3 cellular contexts compared by ENCODE assay signal in the genomic region with DNA sequence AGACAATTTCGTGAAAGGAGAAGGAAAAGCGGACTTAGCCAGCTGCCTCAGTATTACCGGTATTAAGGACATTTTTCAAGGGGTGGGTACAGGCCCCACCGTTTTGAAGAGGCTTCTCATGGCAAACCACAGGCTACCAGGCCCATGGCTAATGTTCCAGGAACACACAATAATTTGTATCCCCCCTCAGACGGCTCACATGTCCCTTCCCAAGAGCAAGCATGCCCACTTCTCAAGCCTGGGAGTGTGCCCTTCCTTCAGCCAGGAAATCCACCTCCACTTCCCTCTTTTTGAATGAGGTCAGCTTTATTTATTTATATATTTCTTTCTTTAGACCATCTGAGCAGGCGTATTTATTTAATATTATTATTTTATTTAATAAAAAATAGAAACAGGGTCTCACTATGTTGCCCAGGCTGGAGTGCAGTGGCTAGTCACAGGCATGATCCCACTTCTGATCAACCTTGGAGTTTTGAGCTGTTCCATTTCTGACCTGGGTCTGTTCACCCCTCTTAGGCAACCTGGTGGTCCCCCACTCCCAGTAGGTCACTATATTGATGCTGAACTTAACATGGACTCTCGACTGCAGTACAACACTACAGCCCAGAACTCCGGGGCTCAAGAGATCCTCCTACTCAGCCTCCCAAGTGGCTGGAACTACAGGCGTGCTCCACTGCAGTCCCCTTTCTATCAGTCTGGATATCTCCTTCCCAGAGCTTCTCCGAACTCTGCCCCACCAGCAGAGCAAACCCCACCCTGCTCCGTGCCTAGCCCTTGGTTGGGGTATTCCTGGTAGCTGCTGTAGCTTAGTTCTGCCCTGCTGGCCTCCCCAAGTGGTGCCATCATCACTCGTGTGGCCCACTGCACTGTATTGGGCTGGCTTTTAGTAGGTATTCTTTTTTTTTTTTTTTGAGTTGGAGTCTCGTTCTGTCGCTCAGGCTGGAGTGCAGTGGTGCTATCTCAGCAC.
TF ChIP-seq lines count a peak whose summit lies in the region.

No MANE protein-coding gene starts in this region.

TF ChIP-seq in SK-N-SH treated with all-trans-retinoic acid at 6 μM for 48 hours, 23 proteins besides CTCF, POLR2A, EP300 and RAD21:
- TF ChIP-seq, protein P1, sequence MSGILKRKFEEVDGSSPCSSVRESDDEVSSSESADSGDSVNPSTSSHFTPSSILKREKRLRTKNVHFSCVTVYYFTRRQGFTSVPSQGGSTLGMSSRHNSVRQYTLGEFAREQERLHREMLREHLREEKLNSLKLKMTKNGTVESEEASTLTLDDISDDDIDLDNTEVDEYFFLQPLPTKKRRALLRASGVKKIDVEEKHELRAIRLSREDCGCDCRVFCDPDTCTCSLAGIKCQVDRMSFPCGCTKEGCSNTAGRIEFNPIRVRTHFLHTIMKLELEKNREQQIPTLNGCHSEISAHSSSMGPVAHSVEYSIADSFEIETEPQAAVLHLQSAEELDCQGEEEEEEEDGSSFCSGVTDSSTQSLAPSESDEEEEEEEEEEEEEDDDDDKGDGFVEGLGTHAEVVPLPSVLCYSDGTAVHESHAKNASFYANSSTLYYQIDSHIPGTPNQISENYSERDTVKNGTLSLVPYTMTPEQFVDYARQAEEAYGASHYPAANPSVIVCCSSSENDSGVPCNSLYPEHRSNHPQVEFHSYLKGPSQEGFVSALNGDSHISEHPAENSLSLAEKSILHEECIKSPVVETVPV (CRISPR knock-in tag; IDR thresholded peaks at IDR 0.05): no peak
- TF ChIP-seq CSDC2 (CRISPR knock-in tag; IDR thresholded peaks at IDR 0.05): no peak

TF ChIP-seq in SK-N-SH, 30 proteins besides CTCF, POLR2A, EP300 and RAD21:
- TF ChIP-seq RXRA (IDR thresholded peaks at IDR 0.05; ENCODE audit: borderline replicate concordance, low read depth) (no peak), FOXM1 (IDR thresholded peaks at IDR 0.05; ENCODE audit: low read depth) (no peak), RCOR1 (IDR thresholded peaks at IDR 0.05; ENCODE audit: low read length) (no peak), ELF1 (IDR thresholded peaks at IDR 0.05) (no peak), TEAD4 (IDR thresholded peaks at IDR 0.05; ENCODE audit: borderline replicate concordance, insufficient read depth) (no peak), JUND (IDR thresholded peaks at IDR 0.05) (no peak), NRF1 (IDR thresholded peaks at IDR 0.05; ENCODE audit: low read depth, low read length) (no peak), POLR2AphosphoS5 (IDR thresholded peaks at IDR 0.05; ENCODE audit: low read depth, low read length) (no peak), RFX5 (IDR thresholded peaks at IDR 0.05; ENCODE audit: low read length) (no peak), GABPA (IDR thresholded peaks at IDR 0.05; ENCODE audit: low read depth) (no peak), SMC3 (IDR thresholded peaks at IDR 0.05; ENCODE audit: low read depth, low read length) (no peak), YY1 (IDR thresholded peaks at IDR 0.05; ENCODE audit: low read depth) (no peak), TAF1 (IDR thresholded peaks at IDR 0.05; ENCODE audit: borderline replicate concordance, low read depth, low read length) (no peak), MEF2A (IDR thresholded peaks at IDR 0.05; ENCODE audit: borderline replicate concordance, low read depth) (no peak), CHD2 (IDR thresholded peaks at IDR 0.05; ENCODE audit: low read length, partially characterized antibody) (no peak)
- TF ChIP-seq, protein P2, sequence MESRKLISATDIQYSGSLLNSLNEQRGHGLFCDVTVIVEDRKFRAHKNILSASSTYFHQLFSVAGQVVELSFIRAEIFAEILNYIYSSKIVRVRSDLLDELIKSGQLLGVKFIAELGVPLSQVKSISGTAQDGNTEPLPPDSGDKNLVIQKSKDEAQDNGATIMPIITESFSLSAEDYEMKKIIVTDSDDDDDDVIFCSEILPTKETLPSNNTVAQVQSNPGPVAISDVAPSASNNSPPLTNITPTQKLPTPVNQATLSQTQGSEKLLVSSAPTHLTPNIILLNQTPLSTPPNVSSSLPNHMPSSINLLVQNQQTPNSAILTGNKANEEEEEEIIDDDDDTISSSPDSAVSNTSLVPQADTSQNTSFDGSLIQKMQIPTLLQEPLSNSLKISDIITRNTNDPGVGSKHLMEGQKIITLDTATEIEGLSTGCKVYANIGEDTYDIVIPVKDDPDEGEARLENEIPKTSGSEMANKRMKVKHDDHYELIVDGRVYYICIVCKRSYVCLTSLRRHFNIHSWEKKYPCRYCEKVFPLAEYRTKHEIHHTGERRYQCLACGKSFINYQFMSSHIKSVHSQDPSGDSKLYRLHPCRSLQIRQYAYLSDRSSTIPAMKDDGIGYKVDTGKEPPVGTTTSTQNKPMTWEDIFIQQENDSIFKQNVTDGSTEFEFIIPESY (IDR thresholded peaks at IDR 0.05; ENCODE audit: borderline replicate concordance, low read depth): no peak
- TF ChIP-seq, protein P3, sequence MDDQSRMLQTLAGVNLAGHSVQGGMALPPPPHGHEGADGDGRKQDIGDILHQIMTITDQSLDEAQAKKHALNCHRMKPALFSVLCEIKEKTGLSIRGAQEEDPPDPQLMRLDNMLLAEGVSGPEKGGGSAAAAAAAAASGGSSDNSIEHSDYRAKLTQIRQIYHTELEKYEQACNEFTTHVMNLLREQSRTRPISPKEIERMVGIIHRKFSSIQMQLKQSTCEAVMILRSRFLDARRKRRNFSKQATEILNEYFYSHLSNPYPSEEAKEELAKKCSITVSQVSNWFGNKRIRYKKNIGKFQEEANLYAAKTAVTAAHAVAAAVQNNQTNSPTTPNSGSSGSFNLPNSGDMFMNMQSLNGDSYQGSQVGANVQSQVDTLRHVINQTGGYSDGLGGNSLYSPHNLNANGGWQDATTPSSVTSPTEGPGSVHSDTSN (IDR thresholded peaks at IDR 0.05): no peak
- TF ChIP-seq, protein P4, sequence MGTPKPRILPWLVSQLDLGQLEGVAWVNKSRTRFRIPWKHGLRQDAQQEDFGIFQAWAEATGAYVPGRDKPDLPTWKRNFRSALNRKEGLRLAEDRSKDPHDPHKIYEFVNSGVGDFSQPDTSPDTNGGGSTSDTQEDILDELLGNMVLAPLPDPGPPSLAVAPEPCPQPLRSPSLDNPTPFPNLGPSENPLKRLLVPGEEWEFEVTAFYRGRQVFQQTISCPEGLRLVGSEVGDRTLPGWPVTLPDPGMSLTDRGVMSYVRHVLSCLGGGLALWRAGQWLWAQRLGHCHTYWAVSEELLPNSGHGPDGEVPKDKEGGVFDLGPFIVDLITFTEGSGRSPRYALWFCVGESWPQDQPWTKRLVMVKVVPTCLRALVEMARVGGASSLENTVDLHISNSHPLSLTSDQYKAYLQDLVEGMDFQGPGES (IDR thresholded peaks at IDR 0.05; ENCODE audit: low read depth, low read length): no peak
TF ChIP-seq in SK-N-SH: peak in this region for 0.

TF ChIP-seq in GM12878, 131 proteins besides CTCF, POLR2A, EP300 and RAD21:
- TF ChIP-seq, protein P5, sequence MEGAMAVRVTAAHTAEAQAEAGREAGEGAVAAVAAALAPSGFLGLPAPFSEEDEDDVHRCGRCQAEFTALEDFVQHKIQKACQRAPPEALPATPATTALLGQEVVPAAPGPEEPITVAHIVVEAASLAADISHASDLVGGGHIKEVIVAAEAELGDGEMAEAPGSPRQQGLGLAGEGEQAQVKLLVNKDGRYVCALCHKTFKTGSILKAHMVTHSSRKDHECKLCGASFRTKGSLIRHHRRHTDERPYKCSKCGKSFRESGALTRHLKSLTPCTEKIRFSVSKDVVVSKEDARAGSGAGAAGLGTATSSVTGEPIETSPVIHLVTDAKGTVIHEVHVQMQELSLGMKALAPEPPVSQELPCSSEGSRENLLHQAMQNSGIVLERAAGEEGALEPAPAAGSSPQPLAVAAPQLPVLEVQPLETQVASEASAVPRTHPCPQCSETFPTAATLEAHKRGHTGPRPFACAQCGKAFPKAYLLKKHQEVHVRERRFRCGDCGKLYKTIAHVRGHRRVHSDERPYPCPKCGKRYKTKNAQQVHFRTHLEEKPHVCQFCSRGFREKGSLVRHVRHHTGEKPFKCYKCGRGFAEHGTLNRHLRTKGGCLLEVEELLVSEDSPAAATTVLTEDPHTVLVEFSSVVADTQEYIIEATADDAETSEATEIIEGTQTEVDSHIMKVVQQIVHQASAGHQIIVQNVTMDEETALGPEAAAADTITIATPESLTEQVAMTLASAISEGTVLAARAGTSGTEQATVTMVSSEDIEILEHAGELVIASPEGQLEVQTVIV (IDR thresholded peaks at IDR 0.05; ENCODE audit: borderline replicate concordance, partially characterized antibody): no peak
- peak; percentile 65 for TF ChIP-seq POLR2AphosphoS5 (IDR thresholded peaks at IDR 0.05; ENCODE audit: low read length)
